ENCODE assay signal across 22 cellular contexts in genomic region chr14:30419037-30419436, GRCh38.
A peak's percentile ranks its signal among the peaks of the same experiment; 100 is the strongest.
DNase-seq lines count a peak whose midpoint lies in the region; ATAC-seq and TF ChIP-seq lines count a peak whose summit lies in the region.
"Had no signal": no experiment of that assay in that cellular context is flagged by ENCODE, and none has a peak within 500 bp of the region (broad histone marks: within the 10 kb centered on the region; RNA-seq: fewer than 3 reads in every experiment).

No MANE protein-coding gene starts in this region.

- H3K36me3 ChIP-seq in right lobe of liver: no peaks in the 10 kb centered on the region
- H3K36me3 ChIP-seq: BE2C, BLaER1 had no signal

- no peak for TF ChIP-seq CTCF in right lobe of liver (IDR thresholded peaks at IDR 0.05)

- H3K9me3 ChIP-seq in right lobe of liver: no peaks in the 10 kb centered on the region
- H3K9me3 ChIP-seq: BE2C, BLaER1 had no signal

- no peak for TF ChIP-seq POLR2A in right lobe of liver (IDR thresholded peaks at IDR 0.05)

- ATAC-seq in right lobe of liver: peak in 3 of 4 donors; percentile 36 to 65 (median 56)
- no peak for ATAC-seq in GM18861 (IDR thresholded peaks at IDR 0.05; ENCODE audit: unreplicated experiment)
- no peak for ATAC-seq in HG03039 (IDR thresholded peaks at IDR 0.05; ENCODE audit: unreplicated experiment)
- ATAC-seq: GM12878 had no signal

- no peaks in the 10 kb centered on the region for H3K4me1 ChIP-seq in right lobe of liver
- H3K4me1 ChIP-seq: BE2C, BLaER1 had no signal

- H3K27me3 ChIP-seq in right lobe of liver: no peaks in the 10 kb centered on the region
- H3K27me3 ChIP-seq: BLaER1 had no signal

- intact Hi-C loops in right lobe of liver (cut with DNase I): no loop called here

- H3K27ac ChIP-seq in right lobe of liver: no peak overlapping the region
- H3K27ac ChIP-seq: BLaER1 had no signal

- no peak overlapping the region for H3K4me3 ChIP-seq in right lobe of liver
- H3K4me3 ChIP-seq: BLaER1, GM12878 had no signal

- peak; percentile 48 for DNase-seq in HuH-7.5 (ENCODE audit: low spot score)
- DNase-seq in right lobe of liver: no peak
- no peak for DNase-seq in inferior parietal cortex (ENCODE audit: extremely low spot score)
- DNase-seq: 8988T; ACHN; BE2C; C1 segment of cervical spinal cord; CD4-positive, alpha-beta memory T cell; CD4-positive, CD25-positive, alpha-beta regulatory T cell; CD8-positive, alpha-beta memory T cell; COR-L47; DMS 273 treated with DMSO at 0.1 percent for 48 hours; DMS153; DMS53; DMS79; DND-41; EL; GDM1 had no signal

Comparison
In these comparisons a context has a peak if more than half of its experiments do, and no peak if none do; other contexts are left out.
1. ATAC-seq: peak in right lobe of liver (3 of 4); none in GM18861 (single experiment) and HG03039 (single experiment).